In genomic region chr21:39084979-39085729, GRCh38 we compare ENCODE assay signal across 1 cellular context.
TF ChIP-seq lines count a peak whose summit lies in the region.

No MANE protein-coding gene starts in this region.

TF ChIP-seq in H1, 55 proteins besides CTCF, POLR2A, EP300 and RAD21:
- TF ChIP-seq SP4 (IDR thresholded peaks at IDR 0.05; ENCODE audit: low read length) (no peak), MAFK (IDR thresholded peaks at IDR 0.05; ENCODE audit: low read depth, low read length) (peak; percentile 55; the same call in 1 of the 2 replicates)
